Comparison of ENCODE assay signal across 11 cellular contexts in genomic region chrX:119503484-119503861, GRCh38. TPM values are rescaled to one million over a fixed set of nuclear protein-coding genes. Genes with fewer than 3 reads are reported as not detected.
DNase-seq lines count a peak whose midpoint lies in the region; ATAC-seq, FAIRE-seq and TF ChIP-seq lines count a peak whose summit lies in the region.
"Had no signal": no experiment of that assay in that cellular context is flagged by ENCODE, and none has a peak within 500 bp of the region (broad histone marks: within the 10 kb centered on the region; RNA-seq: fewer than 3 reads in every experiment).

No MANE protein-coding gene starts in this region.

- H3K79me2 ChIP-seq in parathyroid adenoma, result no peaks in the 10 kb centered on the region

- no peak overlapping the region for H3K9ac ChIP-seq in parathyroid adenoma

- peaks cover 3% of the 10 kb centered on the region for H3K4me1 ChIP-seq in parathyroid adenoma

- H3K27ac Mint-ChIP-seq in activated T-helper 17 cell treated with anti-CD3 and anti-CD28 coated beads, Interleukin-2, amount 50 U/mL, for 72 hours, result no peak overlapping the region

- H3K27ac ChIP-seq in parathyroid adenoma, result no peak overlapping the region

- no peaks in the 10 kb centered on the region for H3K9me3 ChIP-seq in parathyroid adenoma (ENCODE audit: control insufficient read depth, low read length)
- H3K9me3 ChIP-seq: neutrophil had no signal

- H3K4me3 Mint-ChIP-seq in activated T-helper 17 cell treated with anti-CD3 and anti-CD28 coated beads, Interleukin-2, amount 50 U/mL, for 72 hours, result no peak overlapping the region
- H3K4me3 Mint-ChIP-seq: activated naive CD8-positive, alpha-beta T cell had no signal

- H3K9me3 Mint-ChIP-seq in activated T-helper 17 cell treated with anti-CD3 and anti-CD28 coated beads, Interleukin-2, amount 50 U/mL, for 72 hours, result no peaks in the 10 kb centered on the region

- H3K27me3 Mint-ChIP-seq in activated T-helper 17 cell treated with anti-CD3 and anti-CD28 coated beads, Interleukin-2, amount 50 U/mL, for 72 hours, result no peaks in the 10 kb centered on the region
- H3K27me3 Mint-ChIP-seq: activated naive CD8-positive, alpha-beta T cell had no signal

- ATAC-seq in GM21381 (IDR thresholded peaks at IDR 0.05; ENCODE audit: unreplicated experiment), result no peak
- no peak for ATAC-seq in activated T-helper 17 cell treated with anti-CD3 and anti-CD28 coated beads, Interleukin-2, amount 50 U/mL, for 72 hours (replicated peaks)
- ATAC-seq in HG02571 (IDR thresholded peaks at IDR 0.05; ENCODE audit: unreplicated experiment), result no peak

- H3K36me3 Mint-ChIP-seq in activated T-helper 17 cell treated with anti-CD3 and anti-CD28 coated beads, Interleukin-2, amount 50 U/mL, for 72 hours (ENCODE audit: low read depth), result no peaks in the 10 kb centered on the region
- H3K36me3 Mint-ChIP-seq: activated naive CD8-positive, alpha-beta T cell had no signal

- H3K27me3 ChIP-seq in parathyroid adenoma (ENCODE audit: control insufficient read depth, insufficient read depth, low read length), result no peaks in the 10 kb centered on the region
- H3K27me3 ChIP-seq: neutrophil had no signal

- TF ChIP-seq CTCF in parathyroid adenoma (IDR thresholded peaks at IDR 0.05), result no peak

- no peaks in the 10 kb centered on the region for H3K4me1 Mint-ChIP-seq in activated T-helper 17 cell treated with anti-CD3 and anti-CD28 coated beads, Interleukin-2, amount 50 U/mL, for 72 hours

- peak overlapping the region; percentile 53 for H2AFZ ChIP-seq in parathyroid adenoma

- DNase-seq in DMS53 treated with DMSO at 0.1 percent for 48 hours (lab: John Stamatoyannopoulos, UW; ENCODE audit: unreplicated experiment) (peak; percentile 14), RCC 7860 (ENCODE audit: low spot score) (peak; percentile 47), fibroblast of peridontal ligament (ENCODE audit: extremely low read depth) (peak; percentile 90), DMS114 treated with DMSO at 0.1 percent for 48 hours (lab: John Stamatoyannopoulos, UW; ENCODE audit: unreplicated experiment) (no peak)
- DNase-seq: Right ventricle myocardium superior had no signal

- FAIRE-seq in RCC 7860 (lab: Jason Lieb, UNC), result no peak

- no peak overlapping the region for H3K4me3 ChIP-seq in parathyroid adenoma (ENCODE audit: low read depth, low read length)

- H3K4me2 ChIP-seq in parathyroid adenoma (ENCODE audit: low read length), result no peak overlapping the region

- no peaks in the 10 kb centered on the region for H3K36me3 ChIP-seq in parathyroid adenoma (ENCODE audit: control insufficient read depth, insufficient read depth, low read length)
- H3K36me3 ChIP-seq: neutrophil had no signal

RNA-seq across cellular contexts. Expression of gene SLC25A5, which starts 35.2 kb away (rescaled TPM):
- total RNA-seq in activated T-helper 17 cell treated with anti-CD3 and anti-CD28 coated beads, Interleukin-2, amount 50 U/mL, for 72 hours, result 100 to 1,000 TPM; 290 to 570 TPM
